In genomic region chr5:132266836-132267160, GRCh38 we compare ENCODE assay signal across 1 cellular context.
TF ChIP-seq lines count a peak whose summit lies in the region.

No MANE protein-coding gene starts in this region.

TF ChIP-seq in IMR-90, 13 proteins besides CTCF, POLR2A, EP300 and RAD21:
- TF ChIP-seq BHLHE40 (IDR thresholded peaks at IDR 0.05; ENCODE audit: low read depth, low read length) (no peak), CEBPB (IDR thresholded peaks at IDR 0.05; ENCODE audit: low read depth, low read length) (no peak)
